Comparison of ENCODE assay signal across 8 cellular contexts in the genomic region with DNA sequence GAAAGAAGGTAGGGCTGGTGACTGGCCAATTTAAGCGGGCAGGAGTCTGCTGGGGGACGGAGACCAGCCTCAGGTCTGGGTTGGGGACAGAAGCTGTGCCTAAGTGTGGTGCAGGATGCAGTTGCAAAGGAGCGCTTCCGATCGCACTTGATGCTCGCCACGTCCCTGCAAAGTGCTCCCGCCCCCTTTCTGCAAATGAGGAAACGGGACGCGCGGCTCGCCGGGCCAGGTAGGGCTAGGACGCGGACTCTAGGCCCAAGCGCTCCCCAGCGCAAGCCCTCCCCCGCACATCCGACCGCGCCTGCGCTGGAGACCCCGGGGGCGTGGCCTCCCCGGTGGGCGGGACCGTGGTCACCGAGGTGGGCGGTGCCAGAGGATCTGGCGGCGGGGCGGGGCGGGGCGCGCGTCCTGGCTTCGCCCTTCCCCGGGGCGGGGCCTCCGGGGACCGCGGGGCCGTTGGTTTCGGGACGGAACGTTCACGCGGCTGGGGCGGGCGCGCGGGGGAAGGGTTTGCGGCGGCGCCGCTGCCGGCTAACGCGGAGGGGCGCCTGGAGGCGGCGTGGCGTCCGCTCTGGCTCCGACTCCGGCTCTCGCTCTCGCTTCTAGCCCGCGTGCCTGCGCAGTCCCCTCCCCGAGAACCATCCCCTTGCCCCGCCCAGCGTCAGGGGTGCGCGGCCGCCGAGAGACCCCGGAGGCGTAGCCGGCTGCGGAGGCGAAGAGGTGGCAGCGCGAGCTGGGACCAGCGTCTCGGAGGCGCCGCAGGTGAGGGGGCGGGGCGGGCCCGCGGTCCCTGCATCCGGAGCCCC. TPM values are rescaled to one million over a fixed set of nuclear protein-coding genes. Genes with fewer than 3 reads are reported as not detected.
A peak's percentile ranks its signal among the peaks of the same experiment; 100 is the strongest.
DNase-seq lines count a peak whose midpoint lies in the region; ATAC-seq and TF ChIP-seq lines count a peak whose summit lies in the region.

FAM118A (plus strand) TSS at position 513 of the 806 bp plus-strand sequence. CDS start 12,446 bp downstream, outside the sequence.

- peaks cover 9% of the 10 kb centered on the region for H3K36me3 Mint-ChIP-seq in brain

- H3K9me3 Mint-ChIP-seq in brain, result no peaks in the 10 kb centered on the region

- peak; percentile 68 for ATAC-seq in GM18520 (IDR thresholded peaks at IDR 0.05; ENCODE audit: unreplicated experiment)
- ATAC-seq in HG03060 (IDR thresholded peaks at IDR 0.05; ENCODE audit: low read depth, unreplicated experiment), result peak; percentile 45
- peak; percentile 88 to 89 for ATAC-seq in gastrocnemius medialis

- no peak within 1 kb of the TSS for H3K27ac ChIP-seq in iPS DF 6.9 (ENCODE audit: low read length)
- peak within 1 kb of the TSS; percentile 89 to 97 (median 96) for H3K27ac ChIP-seq in gastrocnemius medialis

- no peaks in the 10 kb centered on the region for H3K27me3 ChIP-seq in iPS DF 6.9 (ENCODE audit: control insufficient read depth, insufficient read depth, low read length)
- no peaks in the 10 kb centered on the region for H3K27me3 ChIP-seq in gastrocnemius medialis

- intact Hi-C loops in gastrocnemius medialis (cut with DNase I; ENCODE audit: low total_unique reads), result loop anchor here (2.0 kb wide), 2 partner anchors 25 to 37 kb away; partner anchors contain the start of gene UPK3A

- H3K27ac Mint-ChIP-seq in brain, result peak within 1 kb of the TSS; percentile 64 to 94 (median 93)

- no CpG with 5 or more reads among the region's 95 CpGs for WGBS in iPS DF 6.9 (ENCODE audit: insufficient coverage, insufficient read length)

- peak; percentile 97 to 99 for TF ChIP-seq POLR2A in gastrocnemius medialis (IDR thresholded peaks at IDR 0.05)

- in situ Hi-C loops in gastrocnemius medialis (cut with MboI; ENCODE audit: low sequenced_read_pairs in 4 of 4), result no loop called here

- TF ChIP-seq CTCF in brain (conservative IDR thresholded peaks at IDR 0.05), result peak in 1 of 2 experiments; percentile 41
- peak in 1 of 5 experiments; percentile 19 for TF ChIP-seq CTCF in gastrocnemius medialis (IDR thresholded peaks at IDR 0.05 in 4 of 5, conservative IDR thresholded peaks at IDR 0.05 in 1 of 5)

- peaks cover 1% of the 10 kb centered on the region for H3K4me1 ChIP-seq in iPS DF 6.9 (ENCODE audit: control insufficient read depth, insufficient read depth, low read length)
- H3K4me1 ChIP-seq in gastrocnemius medialis, result peaks cover 7 to 14% of the 10 kb centered on the region in 2 donors

- no peaks in the 10 kb centered on the region for H3K27me3 Mint-ChIP-seq in brain

- H3K36me3 ChIP-seq in iPS DF 6.9 (ENCODE audit: control insufficient read depth, insufficient read depth, low read length), result no peaks in the 10 kb centered on the region
- H3K36me3 ChIP-seq in gastrocnemius medialis, result no peaks in the 10 kb centered on the region

- peaks cover 46% of the 10 kb centered on the region for H3K4me1 Mint-ChIP-seq in brain

- DNase-seq in 8988T, result peak; percentile 85
- peak; percentile 82 for DNase-seq in NCI-H2107 (lab: John Stamatoyannopoulos, UW)
- DNase-seq in UCSD-AML1 (lab: John Stamatoyannopoulos, UW; ENCODE audit: unreplicated experiment), result peak; percentile 96
- peak; percentile 67 for DNase-seq in iPS DF 6.9 (ENCODE audit: low read depth, low spot score)
- peak; percentile 87 to 91 for DNase-seq in gastrocnemius medialis

- H3K9me3 ChIP-seq in iPS DF 6.9 (ENCODE audit: control insufficient read depth, insufficient read depth, low read length), result no peaks in the 10 kb centered on the region
- H3K9me3 ChIP-seq in gastrocnemius medialis, result no peaks in the 10 kb centered on the region

- H3K4me3 Mint-ChIP-seq in brain, result peak within 1 kb of the TSS; percentile 85 to 90 (median 88)

- peak within 1 kb of the TSS; percentile 94 for H3K4me3 ChIP-seq in iPS DF 6.9 (ENCODE audit: low read length)
- H3K4me3 ChIP-seq in gastrocnemius medialis, result peak within 1 kb of the TSS; percentile 79 to 95 (median 89)

RNA-seq across cellular contexts. Expression of gene FAM118A, which starts in this region (rescaled TPM):
- 6.1 TPM for polyA plus RNA-seq in brain (ENCODE audit: insufficient read depth, low read depth, low replicate concordance)
- total RNA-seq in gastrocnemius medialis, result 10 to 100 TPM in 3 of 4 donors, 1 to 10 TPM in 1; 4.1 to 30.0 (median 24.2) TPM
